ENCODE assay signal across 8 cellular contexts in genomic region chr18:35355140-35355618, GRCh38. TPM values are rescaled to one million over a fixed set of nuclear protein-coding genes. Genes with fewer than 3 reads are reported as not detected.
DNase-seq lines count a peak whose midpoint lies in the region; ATAC-seq, FAIRE-seq and TF ChIP-seq lines count a peak whose summit lies in the region.

No MANE protein-coding gene starts in this region.

- H3K4me2 ChIP-seq in A549: no peak overlapping the region

- no peaks in the 10 kb centered on the region for H3K27me3 ChIP-seq in layer of hippocampus (ENCODE audit: control insufficient read depth, insufficient read depth, low read length)

- POLR2A ChIA-PET in A549 (lab: Yijun Ruan, JAX) (no interaction called here), activated B cell treated with CpG ODN at 0.5 μM for 24 hours (lab: Charles Lee) (interaction anchor here (1.0 to 1.5 kb wide), 6 partner anchors 8 to 349 kb away, joined by 3 to 13 read pairs (median 3); partner anchors contain the start of genes MAPRE2, ZNF24, ZNF397 and ZSCAN30)

- no peak for TF ChIP-seq EP300 in A549 (IDR thresholded peaks at IDR 0.05)

- peak; percentile 19; the same call in 1 of the 3 replicates for TF ChIP-seq CTCF in A549 (IDR thresholded peaks at IDR 0.05)
- TF ChIP-seq CTCF in activated B cell treated with CpG ODN at 0.5 μM for 24 hours (IDR thresholded peaks at IDR 0.05): no peak

- no peak overlapping the region for H3K27ac Mint-ChIP-seq in activated B cell treated with CpG ODN at 0.5 μM for 24 hours

- H3K4me1 Mint-ChIP-seq in activated B cell treated with CpG ODN at 0.5 μM for 24 hours: peaks cover 5% of the 10 kb centered on the region

- no peaks in the 10 kb centered on the region for H3K4me1 ChIP-seq in A549

- peak; percentile 50 to 76; a peak in 4 of 6 replicates for ATAC-seq in A549
- peak; percentile 98 for ATAC-seq in GM18520 (IDR thresholded peaks at IDR 0.05; ENCODE audit: unreplicated experiment)
- peak; percentile 91 for ATAC-seq in HG03064 (IDR thresholded peaks at IDR 0.05; ENCODE audit: low read depth, unreplicated experiment)
- ATAC-seq in activated B cell treated with CpG ODN at 0.5 μM for 24 hours (ENCODE audit: low read depth): peak; percentile 100

- peaks cover 3% of the 10 kb centered on the region for H3K36me3 Mint-ChIP-seq in activated B cell treated with CpG ODN at 0.5 μM for 24 hours (ENCODE audit: low read depth)

- WGBS in A549 (ENCODE audit: missing lambda C conversion rate): 58% methylated on average over 4 of the region's 4 CpGs

- intact Hi-C loops in activated B cell treated with CpG ODN at 0.5 μM for 24 hours (cut with micrococcal nuclease): loop anchor here (1.0 to 10.0 kb wide), 5 partner anchors 11 to 490 kb away; partner anchors contain the start of gene ZNF24

- DNase-seq in A549 (ENCODE audit: low read depth in 1 of 2, low spot score in 1 of 2): peak in 1 of 2 experiments; percentile 50
- peak; percentile 80 for DNase-seq in NCI-H2227 (lab: John Stamatoyannopoulos, UW; ENCODE audit: unreplicated experiment)
- no peak for DNase-seq in activated B cell treated with CpG ODN at 0.5 μM for 24 hours
- peak; percentile 80 for DNase-seq in cerebellum (ENCODE audit: low spot score)
- DNase-seq in stimulated activated CD4-positive, alpha-beta T cell treated with anti-CD3 and anti-CD28 coated beads, Interleukin-2, amount 100 ng/mL, for 24 hours: peak; percentile 46 to 58

- CTCF ChIA-PET in A549 (lab: Yijun Ruan, JAX): interaction anchor here (0.6 to 1.5 kb wide), 4 partner anchors 9 to 45 kb away, joined by 3 read pairs; partner anchors contain the start of gene ZNF24
- CTCF ChIA-PET in activated B cell treated with CpG ODN at 0.5 μM for 24 hours (lab: Charles Lee): interaction anchor here (0.5 to 4.7 kb wide), 18 partner anchors 9 to 349 kb away, joined by 3 to 73 read pairs (median 5); partner anchors contain the start of genes ZNF397 and ZSCAN30

- H3K27ac ChIP-seq in A549 (no peak overlapping the region), layer of hippocampus (ENCODE audit: low read depth, low read length) (peak overlapping the region; percentile 54)

- no peak for TF ChIP-seq POLR2A in A549 (IDR thresholded peaks at IDR 0.05; ENCODE audit: low read length)

- H3K27me3 Mint-ChIP-seq in activated B cell treated with CpG ODN at 0.5 μM for 24 hours: no peaks in the 10 kb centered on the region

- no peak overlapping the region for H3K4me3 Mint-ChIP-seq in activated B cell treated with CpG ODN at 0.5 μM for 24 hours

- TF ChIP-seq RAD21 in A549 (conservative IDR thresholded peaks at IDR 0.05 in 1 of 2, IDR thresholded peaks at IDR 0.05 in 1 of 2): peak in 1 of 2 experiments; percentile 39; a peak in 1 of 5 replicates

- H3K9me3 ChIP-seq in A549: peaks cover 14% of the 10 kb centered on the region

- H3K9me3 Mint-ChIP-seq in activated B cell treated with CpG ODN at 0.5 μM for 24 hours: peaks cover 10% of the 10 kb centered on the region

- H3K4me3 ChIP-seq in A549: no peak overlapping the region

- no peak for FAIRE-seq in A549 (lab: Jason Lieb, UNC)

TF ChIP-seq in A549, 52 proteins besides CTCF, POLR2A, EP300 and RAD21:
- no peak for TF ChIP-seq REST (IDR thresholded peaks at IDR 0.05)
- TF ChIP-seq MAZ (IDR thresholded peaks at IDR 0.05; ENCODE audit: borderline replicate concordance, low read depth, low read length): no peak
- no peak for TF ChIP-seq HDAC2 (IDR thresholded peaks at IDR 0.05)
- TF ChIP-seq HEYL (CRISPR knock-in tag; IDR thresholded peaks at IDR 0.05): no peak
- TF ChIP-seq SMC3 (IDR thresholded peaks at IDR 0.05): peak; percentile 29; the same call in 1 of the 3 replicates

RNA-seq across cellular contexts. Expression of gene ZNF24, which starts 11.0 kb away (rescaled TPM):
- polyA plus RNA-seq in A549 (2011; rRNA removed) (21.5 and 28.4 TPM in 2 replicates), A549 (2017; fragmentation: RNase III; extraction: RNeasy Plus Mini Kit Qiagen cat#74134 plus additional on column Dnase treatment) (14.2 to 15.1 TPM (median 14.6 TPM) in 3 replicates)
- 3.0 and 3.2 TPM in 2 replicates for polyA plus RNA-seq in A549 (2012; cell fraction: cytosol; rRNA removed)
- polyA plus RNA-seq in A549 (2012; cell fraction: nucleus; rRNA removed): 2.5 and 3.9 TPM in 2 replicates
- 14.9 and 39.1 TPM in 2 replicates for polyA minus RNA-seq in A549 (2011; rRNA and poly(A)+ RNA removed)
- total RNA-seq in activated B cell treated with CpG ODN at 0.5 μM for 24 hours (72.5 and 75.8 TPM in 2 replicates), cerebellum (69.6 TPM)

RNA-seq across cellular contexts. Expression of gene ZNF396, which starts 22.0 kb away (rescaled TPM):
- 1.1 and 1.3 TPM in 2 replicates for polyA plus RNA-seq in A549 (2011; rRNA removed)
- polyA plus RNA-seq in A549 (2012; cell fraction: cytosol; rRNA removed): 0.16 and 0.18 TPM in 2 replicates
- polyA plus RNA-seq in A549 (2012; cell fraction: nucleus; rRNA removed): 0.29 and 0.31 TPM in 2 replicates
- polyA plus RNA-seq in A549 (2017; fragmentation: RNase III; extraction: RNeasy Plus Mini Kit Qiagen cat#74134 plus additional on column Dnase treatment): 0.76 to 1.1 TPM (median 0.94 TPM) in 3 replicates
- polyA minus RNA-seq in A549 (2011; rRNA and poly(A)+ RNA removed): 1.2 and 1.3 TPM in 2 replicates
- total RNA-seq in activated B cell treated with CpG ODN at 0.5 μM for 24 hours: 1.5 and 2.2 TPM in 2 replicates
- 3.8 TPM for total RNA-seq in cerebellum
